ENCODE assay signal across 9 cellular contexts in the genomic region with DNA sequence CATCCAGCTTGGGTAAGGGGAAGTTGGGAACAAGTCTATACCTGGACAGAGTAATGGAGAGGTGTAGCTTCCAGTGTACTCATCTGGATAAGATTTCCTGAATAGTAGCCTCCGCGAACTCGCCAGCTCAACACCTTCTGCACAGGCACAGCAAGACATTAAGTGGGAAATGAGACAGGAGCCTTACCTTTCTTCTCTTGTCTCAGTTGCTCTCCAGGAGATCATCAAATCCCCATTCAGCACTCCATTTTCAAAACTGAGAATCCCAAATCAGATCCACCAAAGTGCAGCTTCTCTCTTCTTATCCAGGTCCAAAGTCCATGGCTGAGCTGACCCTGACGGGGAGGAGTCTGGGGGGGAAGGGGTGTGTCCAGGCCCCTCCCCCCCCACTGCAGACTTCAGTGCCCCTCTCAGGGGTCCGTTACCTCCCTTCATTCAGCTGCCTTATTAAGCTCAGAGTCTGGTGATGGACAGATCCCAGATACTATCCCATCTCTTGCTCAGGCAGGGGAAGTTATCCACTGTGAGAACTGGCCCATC. TPM values are rescaled to one million over a fixed set of nuclear protein-coding genes. Genes with fewer than 3 reads are reported as not detected.
DNase-seq lines count a peak whose midpoint lies in the region; ATAC-seq, FAIRE-seq and TF ChIP-seq lines count a peak whose summit lies in the region.
"Had no signal": no experiment of that assay in that cellular context is flagged by ENCODE, and none has a peak within 500 bp of the region (broad histone marks: within the 10 kb centered on the region; RNA-seq: fewer than 3 reads in every experiment).

No MANE protein-coding gene starts in this region.

- TF ChIP-seq RAD21 in HepG2 (CRISPR knock-in tag; IDR thresholded peaks at IDR 0.05) = 0 out of 2 replicates have a peak, but pooled peaks have one; percentile 18

- peak overlapping the region; percentile 79 for H3K4me2 ChIP-seq in HepG2 (ENCODE audit: low read depth, low read length)

- FAIRE-seq in HepG2 (lab: Jason Lieb, UNC) = peak; percentile 70

- H3K27me3 ChIP-seq in HepG2 (ENCODE audit: control insufficient read depth in 1 of 2, insufficient read depth in 2 of 2, low read length in 2 of 2) (no peaks in the 10 kb centered on the region; a peak in 1 of 5 replicates), thoracic aorta (replicated peaks; ENCODE audit: insufficient read depth) (no peaks in the 10 kb centered on the region)

- peaks cover 0 to 3% of the 10 kb centered on the region in 2 experiments; a peak in 1 of 5 replicates for H3K36me3 ChIP-seq in HepG2 (replicated peaks in 1 of 2; ENCODE audit: control insufficient read depth in 1 of 2, insufficient read depth in 2 of 2, low read length in 2 of 2)
- H3K36me3 ChIP-seq in thoracic aorta = no peaks in the 10 kb centered on the region

- H3K79me2 ChIP-seq in HepG2 (ENCODE audit: insufficient read depth, low read length) = peaks cover 56% of the 10 kb centered on the region

- TF ChIP-seq EP300 in HepG2 (IDR thresholded peaks at IDR 0.05; ENCODE audit: low read depth in 2 of 2, low read length in 2 of 2) (0 out of 4 replicates have a peak, but pooled peaks of 1 of the 2 experiments have one; percentile 32), HepG2 (CRISPR knock-in tag; IDR thresholded peaks at IDR 0.05; ENCODE audit: borderline replicate concordance) (no peak)

- in situ Hi-C loops in HepG2 (cut with HindIII; ENCODE audit: extremely low pct_ligation_motif_present, low pct_unique_long_range_greater_than_20kb) = no loop called here

- CTCF ChIA-PET in HepG2 (lab: Yijun Ruan, JAX; ENCODE audit: low intra/inter-chr PET ratio, low total read pairs) = no interaction called here

- H3K4me3 Mint-ChIP-seq in activated CD4-positive, alpha-beta T cell treated with anti-CD3 and anti-CD28 coated beads, Interleukin-2, amount 10 ng/mL, durations not matched to agents 24 days and 14 days = peak overlapping the region; percentile 78

- TF ChIP-seq CTCF in HepG2 (CRISPR knock-in tag; IDR thresholded peaks at IDR 0.05) = no peak
- no peak for TF ChIP-seq CTCF in thoracic aorta (IDR thresholded peaks at IDR 0.05)

- peaks cover 29% of the 10 kb centered on the region for H3K36me3 Mint-ChIP-seq in activated CD4-positive, alpha-beta T cell treated with anti-CD3 and anti-CD28 coated beads, Interleukin-2, amount 10 ng/mL, durations not matched to agents 24 days and 14 days (ENCODE audit: low read depth)
- peaks cover 52 to 55% of the 10 kb centered on the region in 2 donors for H3K36me3 Mint-ChIP-seq in activated naive CD4-positive, alpha-beta T cell treated with anti-CD3 and anti-CD28 coated beads, Interleukin-2, amount 50 U/mL, for 72 hours

- H3K9me3 ChIP-seq in HepG2 (ENCODE audit: low read length) (no peaks in the 10 kb centered on the region), thoracic aorta (no peaks in the 10 kb centered on the region)

- peaks cover 31% of the 10 kb centered on the region for H4K20me1 ChIP-seq in HepG2 (ENCODE audit: insufficient read depth, low read length)

- TF ChIP-seq POLR2A in HepG2 (IDR thresholded peaks at IDR 0.05; ENCODE audit: insufficient read depth in 1 of 2, low read depth in 2 of 2, low read length in 2 of 2) = no peak

- peaks cover 67% of the 10 kb centered on the region for H3K4me1 Mint-ChIP-seq in activated CD4-positive, alpha-beta T cell treated with anti-CD3 and anti-CD28 coated beads, Interleukin-2, amount 10 ng/mL, durations not matched to agents 24 days and 14 days

- DNase-seq in activated CD4-positive, alpha-beta T cell treated with anti-CD3 and anti-CD28 coated beads, Interleukin-2, amount 10 ng/mL, durations not matched to agents 24 days and 14 days = peak; percentile 68
- DNase-seq in activated CD4-positive, alpha-beta T cell treated with anti-CD3 and anti-CD28 coated beads, Interleukin-2, amount 50 U/mL, for 48 hours = no peak
- peak in 1 of 2 donors; percentile 43 for DNase-seq in activated naive CD4-positive, alpha-beta T cell treated with anti-CD3 and anti-CD28 coated beads, Interleukin-2, amount 50 U/mL, for 72 hours (ENCODE audit: low spot score in 2 of 2)
- DNase-seq in HepG2 (ENCODE audit: low spot score) (peak; percentile 74), thoracic aorta (ENCODE audit: low spot score) (no peak), NCI-H345 (lab: John Stamatoyannopoulos, UW) (no peak), NCI-H510A treated with DMSO at 0.1 percent for 48 hours (lab: John Stamatoyannopoulos, UW) (no peak), NCI-H1105 (lab: John Stamatoyannopoulos, UW) (no peak)
- DNase-seq: NCI-H1105 treated with DMSO at 0.1 percent for 48 hours had no signal

- peak overlapping the region; percentile 99 for H3K27ac Mint-ChIP-seq in activated CD4-positive, alpha-beta T cell treated with anti-CD3 and anti-CD28 coated beads, Interleukin-2, amount 10 ng/mL, durations not matched to agents 24 days and 14 days
- H3K27ac Mint-ChIP-seq in activated naive CD4-positive, alpha-beta T cell treated with anti-CD3 and anti-CD28 coated beads, Interleukin-2, amount 50 U/mL, for 72 hours = peak overlapping the region; percentile 93 to 96

- POLR2A ChIA-PET in HepG2 (lab: Yijun Ruan, JAX) = interaction anchor here (0.5 to 3.3 kb wide), 9 partner anchors 8 to 77 kb away, joined by 3 to 14 read pairs (median 4); a partner anchor contains a TSS

- no peaks in the 10 kb centered on the region for H3K9me3 Mint-ChIP-seq in activated CD4-positive, alpha-beta T cell treated with anti-CD3 and anti-CD28 coated beads, Interleukin-2, amount 10 ng/mL, durations not matched to agents 24 days and 14 days
- no peaks in the 10 kb centered on the region for H3K9me3 Mint-ChIP-seq in activated naive CD4-positive, alpha-beta T cell treated with anti-CD3 and anti-CD28 coated beads, Interleukin-2, amount 50 U/mL, for 72 hours

- no peak overlapping the region for H2AFZ ChIP-seq in HepG2 (ENCODE audit: low read length)

- H3K4me3 ChIP-seq in HepG2 (replicated peaks in 1 of 3; ENCODE audit: insufficient read depth in 1 of 3, low read depth in 2 of 3, low read length in 3 of 3) (peak overlapping the region; percentile 72 to 85 (median 79)), thoracic aorta (peak overlapping the region; percentile 91)

- BruUV-seq in HepG2 (replicated peaks; lab: Mats Ljungman, UMichigan) = no TSS peak

- no peak for ATAC-seq in activated naive CD4-positive, alpha-beta T cell treated with anti-CD3 and anti-CD28 coated beads, Interleukin-2, amount 50 U/mL, for 72 hours
- ATAC-seq in HepG2 (peak; percentile 1; the same call in 2 of the 3 replicates), thoracic aorta (ENCODE audit: insufficient number of reproducible peaks, low FRiP score, low read depth) (no peak)

- 11% methylated on average over 4 of the region's 5 CpGs for WGBS in HepG2 (ENCODE audit: low lambda C conversion rate)

- peak overlapping the region; percentile 89 for H3K9ac ChIP-seq in HepG2 (ENCODE audit: insufficient read depth, low read depth, low read length)

- intact Hi-C loops in activated CD4-positive, alpha-beta T cell treated with anti-CD3 and anti-CD28 coated beads, Interleukin-2, amount 10 ng/mL, durations not matched to agents 24 days and 14 days (cut with micrococcal nuclease) = loop anchor here (10.0 kb wide), 3 partner anchors 314 to 1184 kb away; a partner anchor contains a TSS
- intact Hi-C loops in HepG2 (cut with micrococcal nuclease; ENCODE audit: unreplicated experiment) = no loop called here

- peaks cover 65% of the 10 kb centered on the region for H3K4me1 ChIP-seq in HepG2 (ENCODE audit: insufficient read depth, low read length)
- peaks cover 45 to 69% of the 10 kb centered on the region in 2 donors for H3K4me1 ChIP-seq in thoracic aorta (ENCODE audit: control insufficient read depth in 1 of 2, low read depth in 2 of 2)

- H3K27ac ChIP-seq in HepG2 (ENCODE audit: extremely low read length, insufficient read depth, low read length) (peak overlapping the region; percentile 100), thoracic aorta (peak overlapping the region in 1 of 2 donors; percentile 91)

- no peaks in the 10 kb centered on the region for H3K27me3 Mint-ChIP-seq in activated CD4-positive, alpha-beta T cell treated with anti-CD3 and anti-CD28 coated beads, Interleukin-2, amount 10 ng/mL, durations not matched to agents 24 days and 14 days

RNA-seq across cellular contexts. Expression of a gene that starts 5.9 kb away (rescaled TPM):
- total RNA-seq in activated CD4-positive, alpha-beta T cell treated with anti-CD3 and anti-CD28 coated beads, Interleukin-2, amount 10 ng/mL, durations not matched to agents 24 days and 14 days = 119 and 122 TPM in 2 replicates
- total RNA-seq in activated naive CD4-positive, alpha-beta T cell treated with anti-CD3 and anti-CD28 coated beads, Interleukin-2, amount 50 U/mL, for 72 hours = 100 to 1,000 TPM; 130 to 157 TPM
- total RNA-seq in HepG2 (2016; rRNA removed; fragmentation: Illumina TruSeq; extraction: Trizol) = 26.7 and 50.1 TPM in 2 replicates
- 15.0 and 17.0 TPM in 2 replicates for total RNA-seq in HepG2 (2016; cell fraction: cytosol; rRNA removed; fragmentation: Illumina TruSeq; extraction: Trizol; ENCODE audit: low read depth)
- 27.7 and 47.8 TPM in 2 replicates for total RNA-seq in HepG2 (2016; cell fraction: insoluble cytoplasmic fraction; rRNA removed; fragmentation: Illumina TruSeq; extraction: Trizol)
- 38.7 and 40.9 TPM in 2 replicates for total RNA-seq in HepG2 (2016; cell fraction: membrane; rRNA removed; fragmentation: Illumina TruSeq; extraction: Trizol)
- total RNA-seq in HepG2 (2016; cell fraction: nucleus; rRNA removed; fragmentation: Illumina TruSeq; extraction: Trizol) = 41.7 and 45.5 TPM in 2 replicates
- 55.3 and 72.5 TPM in 2 replicates for polyA plus RNA-seq in HepG2 (2011; rRNA removed)
- 68.1 and 77.1 TPM in 2 replicates for polyA plus RNA-seq in HepG2 (2011; cell fraction: cytosol; rRNA removed)
- polyA plus RNA-seq in HepG2 (2011; cell fraction: nucleus; rRNA removed) = 95.1 and 98.8 TPM in 2 replicates
- 54.8 and 70.3 TPM in 2 replicates for polyA plus RNA-seq in HepG2 (2012)
- polyA plus RNA-seq in HepG2 (2016; cell fraction: cytosol; fragmentation: Illumina TruSeq; extraction: Trizol; ENCODE audit: low read depth) = 24.2 and 28.9 TPM in 2 replicates
- polyA plus RNA-seq in HepG2 (2016; cell fraction: insoluble cytoplasmic fraction; fragmentation: Illumina TruSeq; extraction: Trizol; ENCODE audit: low read depth) = 31.3 and 35.5 TPM in 2 replicates
- polyA plus RNA-seq in HepG2 (2016; cell fraction: membrane; fragmentation: Illumina TruSeq; extraction: Trizol; ENCODE audit: low read depth) = 36.5 and 42.6 TPM in 2 replicates
- 88.1 and 90.9 TPM in 2 replicates for polyA plus RNA-seq in HepG2 (2016; cell fraction: nucleus; fragmentation: Illumina TruSeq; extraction: Trizol; ENCODE audit: insufficient read depth, low read depth)
- 47.5 and 138 TPM in 2 replicates for polyA minus RNA-seq in HepG2 (2011; rRNA and poly(A)+ RNA removed; ENCODE audit: low replicate concordance)
- polyA minus RNA-seq in HepG2 (2011; cell fraction: cytosol; rRNA and poly(A)+ RNA removed) = 68.3 and 69.5 TPM in 2 replicates
- 44.8 and 54.2 TPM in 2 replicates for polyA minus RNA-seq in HepG2 (2011; cell fraction: nucleus; rRNA and poly(A)+ RNA removed)
- 100 to 1,000 TPM; 226 to 244 TPM for total RNA-seq in thoracic aorta

RNA-seq across cellular contexts. Expression of a gene that starts 52.5 kb away (rescaled TPM):
- 26.7 and 28.0 TPM in 2 replicates for total RNA-seq in activated CD4-positive, alpha-beta T cell treated with anti-CD3 and anti-CD28 coated beads, Interleukin-2, amount 10 ng/mL, durations not matched to agents 24 days and 14 days
- total RNA-seq in activated naive CD4-positive, alpha-beta T cell treated with anti-CD3 and anti-CD28 coated beads, Interleukin-2, amount 50 U/mL, for 72 hours = 10 to 100 TPM; 13.5 to 27.9 TPM
- total RNA-seq in HepG2 (2016; rRNA removed; fragmentation: Illumina TruSeq; extraction: Trizol) (18.9 and 19.4 TPM in 2 replicates), thoracic aorta (10 to 100 TPM; 12.2 to 19.0 TPM)
- 5.7 and 6.2 TPM in 2 replicates for total RNA-seq in HepG2 (2016; cell fraction: cytosol; rRNA removed; fragmentation: Illumina TruSeq; extraction: Trizol; ENCODE audit: low read depth)
- total RNA-seq in HepG2 (2016; cell fraction: insoluble cytoplasmic fraction; rRNA removed; fragmentation: Illumina TruSeq; extraction: Trizol) = 20.1 and 22.7 TPM in 2 replicates
- total RNA-seq in HepG2 (2016; cell fraction: membrane; rRNA removed; fragmentation: Illumina TruSeq; extraction: Trizol) = 10.4 and 12.0 TPM in 2 replicates
- 19.0 and 23.1 TPM in 2 replicates for total RNA-seq in HepG2 (2016; cell fraction: nucleus; rRNA removed; fragmentation: Illumina TruSeq; extraction: Trizol)
- 8.2 and 8.4 TPM in 2 replicates for polyA plus RNA-seq in HepG2 (2011; rRNA removed)
- 2.3 and 4.2 TPM in 2 replicates for polyA plus RNA-seq in HepG2 (2011; cell fraction: cytosol; rRNA removed)
- polyA plus RNA-seq in HepG2 (2011; cell fraction: nucleus; rRNA removed) = 10.7 and 13.1 TPM in 2 replicates
- 12.0 and 13.8 TPM in 2 replicates for polyA plus RNA-seq in HepG2 (2012)
- polyA plus RNA-seq in HepG2 (2016; cell fraction: cytosol; fragmentation: Illumina TruSeq; extraction: Trizol; ENCODE audit: low read depth) = 4.5 and 6.5 TPM in 2 replicates
- 12.0 and 13.7 TPM in 2 replicates for polyA plus RNA-seq in HepG2 (2016; cell fraction: insoluble cytoplasmic fraction; fragmentation: Illumina TruSeq; extraction: Trizol; ENCODE audit: low read depth)
- 7.0 and 7.5 TPM in 2 replicates for polyA plus RNA-seq in HepG2 (2016; cell fraction: membrane; fragmentation: Illumina TruSeq; extraction: Trizol; ENCODE audit: low read depth)
- 22.7 and 27.8 TPM in 2 replicates for polyA plus RNA-seq in HepG2 (2016; cell fraction: nucleus; fragmentation: Illumina TruSeq; extraction: Trizol; ENCODE audit: insufficient read depth, low read depth)
- 0.80 and 9.4 TPM in 2 replicates for polyA minus RNA-seq in HepG2 (2011; rRNA and poly(A)+ RNA removed; ENCODE audit: low replicate concordance)
- polyA minus RNA-seq in HepG2 (2011; cell fraction: cytosol; rRNA and poly(A)+ RNA removed) = 7.9 and 8.4 TPM in 2 replicates
- polyA minus RNA-seq in HepG2 (2011; cell fraction: nucleus; rRNA and poly(A)+ RNA removed) = 19.1 and 29.2 TPM in 2 replicates

Comparison
In these comparisons a context has a peak if more than half of its experiments do, and no peak if none do; other contexts are left out.
1. DNase-seq: peak in activated CD4-positive, alpha-beta T cell treated with anti-CD3 and anti-CD28 coated beads, Interleukin-2, amount 10 ng/mL, durations not matched to agents 24 days and 14 days (single experiment) and HepG2 (single experiment); none in activated CD4-positive, alpha-beta T cell treated with anti-CD3 and anti-CD28 coated beads, Interleukin-2, amount 50 U/mL, for 48 hours (0 of 2), thoracic aorta (single experiment), NCI-H345 (single experiment), NCI-H510A treated with DMSO at 0.1 percent for 48 hours (single experiment) and NCI-H1105 (single experiment).